ENCODE assay signal across 25 cellular contexts in genomic region chr4:102829803-102830202, GRCh38. TPM values are rescaled to one million over a fixed set of nuclear protein-coding genes. Genes with fewer than 3 reads are reported as not detected.
DNase-seq lines count a peak whose midpoint lies in the region; ATAC-seq and TF ChIP-seq lines count a peak whose summit lies in the region.
"Had no signal": no experiment of that assay in that cellular context is flagged by ENCODE, and none has a peak within 500 bp of the region (broad histone marks: within the 10 kb centered on the region; RNA-seq: fewer than 3 reads in every experiment).

No MANE protein-coding gene starts in this region.

- no TSS peak for BruUV-seq in OCI-LY7 (replicated peaks; lab: Mats Ljungman, UMichigan)

- H3K36me3 ChIP-seq in right atrium auricular region (peaks cover 9% of the 10 kb centered on the region), OCI-LY7 (ENCODE audit: insufficient read depth, low read length) (peaks cover 19% of the 10 kb centered on the region), transverse colon (no peaks in the 10 kb centered on the region)
- H3K36me3 ChIP-seq: tibial artery had no signal

- peaks cover 0 to 11% of the 10 kb centered on the region in 2 donors for H3K4me1 ChIP-seq in right atrium auricular region
- H3K4me1 ChIP-seq in OCI-LY7 (ENCODE audit: insufficient read depth, low read length, poor library complexity, severe bottlenecking) = peaks cover 20% of the 10 kb centered on the region
- H3K4me1 ChIP-seq in transverse colon = peaks cover 7 to 13% (median 10%) of the 10 kb centered on the region in 4 donors

- ATAC-seq in left ventricle myocardium superior (no peak), HG03135 (IDR thresholded peaks at IDR 0.05; ENCODE audit: unreplicated experiment) (no peak)
- ATAC-seq: activated CD8-positive, alpha-beta memory T cell treated with anti-CD3 and anti-CD28 coated beads, Interleukin-2, amount 10 ng/mL, durations not matched to agents 7 days and 5 days; body of pancreas; naive thymus-derived CD4-positive, alpha-beta T cell; Right ventricle myocardium inferior had no signal

- DNase-seq in right atrium auricular region (ENCODE audit: low spot score) = no peak
- DNase-seq in left ventricle myocardium superior = no peak
- DNase-seq in OCI-LY7 (ENCODE audit: low spot score) = no peak
- no peak for DNase-seq in epithelial cell of prostate (ENCODE audit: low read depth, low spot score)
- DNase-seq in transverse colon = no peak
- DNase-seq in NCI-H446 (lab: John Stamatoyannopoulos, UW) = no peak
- DNase-seq in NCI-H510A (lab: John Stamatoyannopoulos, UW) = no peak
- DNase-seq: activated B cell treated with CpG ODN at 0.5 μM for 24 hours; activated CD8-positive, alpha-beta memory T cell treated with anti-CD3 and anti-CD28 coated beads, Interleukin-2, amount 10 ng/mL, durations not matched to agents 7 days and 5 days; activated naive CD4-positive, alpha-beta T cell; activated T-cell treated with anti-CD3 and anti-CD28 coated beads, Interleukin-2, amount 50 U/mL, for 48 hours; cerebellar nuclear complex; HFFc6; hypothalamus; midbrain; naive thymus-derived CD4-positive, alpha-beta T cell; NCI-H2081 treated with DMSO at 0.1 percent for 48 hours; occipital lobe; stimulated activated CD4-positive, alpha-beta T cell treated with anti-CD3 and anti-CD28 coated beads, Interleukin-2, amount 100 ng/mL, for 24 hours; SW 1271; T-helper 9 cell; tibial artery had no signal

- 92 to 98% methylated on average over 7 of the region's 7 CpGs for WGBS in transverse colon (ENCODE audit: low coverage in 1 of 2), 2 donors

- intact Hi-C loops in left ventricle myocardium superior (cut with micrococcal nuclease) = no loop called here
- intact Hi-C loops in OCI-LY7 (cut with micrococcal nuclease; ENCODE audit: unreplicated experiment) = loop anchor here (2.0 to 5.0 kb wide), 5 partner anchors 177 to 1483 kb away; partner anchors contain the start of genes BDH2, NFKB1 and PPP3CA
- intact Hi-C loops in transverse colon (cut with DNase I; ENCODE audit: low total_unique reads) = no loop called here

- H4K20me1 ChIP-seq in OCI-LY7 (ENCODE audit: insufficient read depth, low read length) = peaks cover 5% of the 10 kb centered on the region

- CTCF ChIA-PET in OCI-LY7 (lab: Charles Lee; ENCODE audit: unreplicated experiment) = no interaction called here

- H3K27ac ChIP-seq in right atrium auricular region (peak overlapping the region; percentile 100), OCI-LY7 (ENCODE audit: low read depth, low read length, poor library complexity, severe bottlenecking) (no peak overlapping the region), epithelial cell of prostate (peak overlapping the region; percentile 100), transverse colon (peak overlapping the region in 3 of 4 donors; percentile 100)

- TF ChIP-seq EP300 in transverse colon (IDR thresholded peaks at IDR 0.05; ENCODE audit: low read depth) = no peak

- H3K9me3 ChIP-seq in right atrium auricular region = no peaks in the 10 kb centered on the region
- no peaks in the 10 kb centered on the region for H3K9me3 ChIP-seq in OCI-LY7 (ENCODE audit: low read length)
- no peaks in the 10 kb centered on the region for H3K9me3 ChIP-seq in transverse colon
- H3K9me3 ChIP-seq: body of pancreas, tibial artery had no signal

- TF ChIP-seq CTCF in right atrium auricular region (IDR thresholded peaks at IDR 0.05) (no peak), OCI-LY7 (conservative IDR thresholded peaks at IDR 0.05; ENCODE audit: low read length) (no peak), transverse colon (IDR thresholded peaks at IDR 0.05) (no peak)

- H3K79me2 ChIP-seq in OCI-LY7 (ENCODE audit: insufficient read depth, low read depth, low read length) = peaks cover 56% of the 10 kb centered on the region

- no peak for TF ChIP-seq POLR2A in transverse colon (IDR thresholded peaks at IDR 0.05)

- no peaks in the 10 kb centered on the region for H3K27me3 ChIP-seq in right atrium auricular region
- no peaks in the 10 kb centered on the region for H3K27me3 ChIP-seq in transverse colon
- H3K27me3 ChIP-seq: body of pancreas, tibial artery had no signal

- in situ Hi-C loops in transverse colon (cut with MboI; ENCODE audit: low pct_ligation_motif_present in 1 of 4, low pct_unique_long_range_greater_than_20kb in 1 of 4, low sequenced_read_pairs in 3 of 4) = loop anchor here in 1 of 4 donors (25.0 kb wide), 1 partner anchor 182 kb away; the partner anchor contains the start of gene SLC9B1

- H3K4me3 ChIP-seq in right atrium auricular region (no peak overlapping the region), OCI-LY7 (ENCODE audit: low read depth, low read length, poor library complexity, severe bottlenecking) (no peak overlapping the region), transverse colon (no peak overlapping the region)
- H3K4me3 ChIP-seq: body of pancreas, tibial artery had no signal

- H3K4me2 ChIP-seq in OCI-LY7 (ENCODE audit: low read length) = peak overlapping the region; percentile 92

- H3K9me2 ChIP-seq in OCI-LY7 (ENCODE audit: insufficient read depth, low read length) = no peaks in the 10 kb centered on the region

- H2AFZ ChIP-seq in OCI-LY7 (ENCODE audit: low read length) = no peak overlapping the region

- POLR2A ChIA-PET in OCI-LY7 (lab: Charles Lee) = interaction anchor here (1.0 to 11.2 kb wide), 7 partner anchors 8 to 46 kb away, joined by 4 to 116 read pairs (median 8); partner anchors contain the start of gene CISD2

RNA-seq across cellular contexts. Expression of gene UBE2D3, which starts 2.5 kb away (rescaled TPM):
- total RNA-seq in right atrium auricular region (100 to 1,000 TPM; 288 to 322 TPM), left ventricle myocardium superior (279 TPM), OCI-LY7 (2022) (347 and 355 TPM in 2 replicates), transverse colon (100 to 1,000 TPM; 154 to 316 (median 267) TPM)
- 363 and 374 TPM in 2 replicates for total RNA-seq in OCI-LY7 (2014; rRNA removed; shearing (Covaris generic))

RNA-seq across cellular contexts. Expression of gene CISD2, which starts 39.0 kb away (rescaled TPM):
- total RNA-seq in right atrium auricular region (10 to 100 TPM; 10.5 to 11.5 TPM), left ventricle myocardium superior (20.1 TPM), OCI-LY7 (2022) (32.8 and 34.6 TPM in 2 replicates), transverse colon (10 to 100 TPM in 2 of 4 donors, 1 to 10 TPM in 2; 1.2 to 13.9 (median 10.8) TPM)
- total RNA-seq in OCI-LY7 (2014; rRNA removed; shearing (Covaris generic)) = 37.6 and 41.1 TPM in 2 replicates
